Comparison of ENCODE assay signal across 28 cellular contexts in the genomic region with DNA sequence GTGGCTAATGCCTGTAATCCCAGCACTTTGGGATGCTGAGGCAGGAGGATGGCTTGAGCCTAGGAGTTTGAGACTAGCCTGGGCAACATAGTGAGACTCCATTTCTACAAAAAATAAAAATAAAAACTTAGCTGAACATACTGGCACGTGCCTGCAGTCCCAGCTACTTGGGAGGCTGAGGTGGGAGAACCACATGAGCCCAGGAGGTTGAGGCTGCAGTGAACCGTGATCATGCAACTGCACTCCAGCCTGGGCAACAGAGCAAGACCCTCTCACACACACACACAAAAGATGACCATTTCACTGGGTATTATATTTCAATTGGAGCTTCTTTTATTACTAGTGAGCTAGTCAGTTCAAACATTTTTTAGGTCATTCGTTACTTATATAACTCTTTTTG.
"Had no signal": no experiment of that assay in that cellular context is flagged by ENCODE, and none has a peak within 500 bp of the region (broad histone marks: within the 10 kb centered on the region; RNA-seq: fewer than 3 reads in every experiment).

No MANE protein-coding gene starts in this region.

- H3K36me3 Mint-ChIP-seq: stimulated activated effector memory CD8-positive, alpha-beta T cell treated with anti-CD3 and anti-CD28 coated beads, Interleukin-12 subunit alpha, Interleukin-12 subunit beta, amount 100 ng/mL, for 72 hours; stimulated activated memory B cell treated with anti-CD40 and anti-IgM and Interleukin-4, amounts not matched to agents 10 μg/mL and 1 μg/mL and 100 μg/mL, for 72 hours; stimulated activated naive B cell treated with anti-CD40 and anti-IgM and Interleukin-4, amounts not matched to agents 10 μg/mL and 1 μg/mL and 100 μg/mL, for 72 hours; type B pancreatic cell had no signal

- H3K36me3 ChIP-seq: stomach, suprapubic skin, thoracic aorta, thyroid gland, tibial artery, tibial nerve, transverse colon, upper lobe of left lung, upper lobe of right lung, uterus, vagina had no signal

- ATAC-seq: stimulated activated effector memory CD8-positive, alpha-beta T cell treated with anti-CD3 and anti-CD28 coated beads, Interleukin-12 subunit alpha, Interleukin-12 subunit beta, amount 100 ng/mL, for 72 hours; stimulated activated memory B cell treated with anti-CD40 and anti-IgM and Interleukin-4, amounts not matched to agents 10 μg/mL and 1 μg/mL and 100 μg/mL, for 72 hours; stimulated activated naive B cell treated with anti-CD40 and anti-IgM and Interleukin-4, amounts not matched to agents 10 μg/mL and 1 μg/mL and 100 μg/mL, for 72 hours; stimulated activated naive CD8-positive, alpha-beta T cell treated with anti-CD3 and anti-CD28 coated beads, Interleukin-15, amount 100 ng/mL, for 72 hours; stimulated activated naive CD8-positive, alpha-beta T cell treated with anti-CD3 and anti-CD28 coated beads, Interleukin-15, Interleukin-2, amounts not matched to agents 100 U/mL and 50 U/mL, for 24 hours; upper lobe of right lung had no signal

- H3K27ac ChIP-seq: stomach, suprapubic skin, testis, thoracic aorta, thyroid gland, tibial artery, tibial nerve, transverse colon, upper lobe of left lung, upper lobe of right lung, uterus, vagina had no signal

- H3K9me3 Mint-ChIP-seq: stimulated activated effector memory CD8-positive, alpha-beta T cell treated with anti-CD3 and anti-CD28 coated beads, Interleukin-12 subunit alpha, Interleukin-12 subunit beta, amount 100 ng/mL, for 72 hours; stimulated activated memory B cell treated with anti-CD40 and anti-IgM and Interleukin-4, amounts not matched to agents 10 μg/mL and 1 μg/mL and 100 μg/mL, for 72 hours; stimulated activated naive B cell treated with anti-CD40 and anti-IgM and Interleukin-4, amounts not matched to agents 10 μg/mL and 1 μg/mL and 100 μg/mL, for 72 hours; stimulated activated naive CD8-positive, alpha-beta T cell treated with anti-CD3 and anti-CD28 coated beads, Interleukin-15, amount 100 ng/mL, for 72 hours; stimulated activated naive CD8-positive, alpha-beta T cell treated with anti-CD3 and anti-CD28 coated beads, Interleukin-15, Interleukin-2, amounts not matched to agents 100 ng/mL and 50 ng/mL, for 24 hours; type B pancreatic cell had no signal

- H3K4me1 Mint-ChIP-seq: stimulated activated effector memory CD8-positive, alpha-beta T cell treated with anti-CD3 and anti-CD28 coated beads, Interleukin-12 subunit alpha, Interleukin-12 subunit beta, amount 100 ng/mL, for 72 hours; stimulated activated memory B cell treated with anti-CD40 and anti-IgM and Interleukin-4, amounts not matched to agents 10 μg/mL and 1 μg/mL and 100 μg/mL, for 72 hours; stimulated activated naive B cell treated with anti-CD40 and anti-IgM and Interleukin-4, amounts not matched to agents 10 μg/mL and 1 μg/mL and 100 μg/mL, for 72 hours; stimulated activated naive CD8-positive, alpha-beta T cell treated with anti-CD3 and anti-CD28 coated beads, Interleukin-15, amount 100 ng/mL, for 72 hours had no signal

- DNase-seq: stimulated activated CD4-positive, alpha-beta T cell treated with anti-CD3 and anti-CD28 coated beads, Interleukin-2, amount 100 ng/mL, for 48 hours; stimulated activated CD4-positive, alpha-beta T cell treated with anti-CD3 and anti-CD28 coated beads, Interleukin-4, amount 100 ng/mL, for 1 hour; stimulated activated CD4-positive, alpha-beta T cell treated with anti-CD3 and anti-CD28 coated beads, Interleukin-4, amount 100 ng/mL, for 24 hours; stimulated activated CD4-positive, alpha-beta T cell treated with anti-CD3 and anti-CD28 coated beads, Interleukin-4, amount 100 ng/mL, for 4 hours; stimulated activated CD8-positive, alpha-beta memory T cell treated with anti-CD3 and anti-CD28 coated beads, Interleukin-4, amount 100 ng/mL, for 48 hours; stimulated activated naive B cell treated with anti-CD40 and anti-IgM and Interleukin-4, amounts not matched to agents 10 μg/mL and 1 μg/mL and 100 μg/mL, for 72 hours; stimulated activated naive CD4-positive, alpha-beta T cell; stimulated activated naive CD4-positive, alpha-beta T cell treated with Interleukin-2 at 50 U/mL for 16 hours; stimulated activated naive CD8-positive, alpha-beta T cell treated with anti-CD3 and anti-CD28 coated beads, Interleukin-15, amount 100 ng/mL, for 72 hours; stimulated activated naive CD8-positive, alpha-beta T cell treated with anti-CD3 and anti-CD28 coated beads, Interleukin-15, Interleukin-2, amounts not matched to agents 100 U/mL and 50 U/mL, for 24 hours; stomach; substantia nigra; testis; thyroid gland; tibial artery; transverse colon; trophoblast cell; upper lobe of left lung; upper lobe of right lung; uterus had no signal

- H3K4me3 Mint-ChIP-seq: stimulated activated effector memory CD8-positive, alpha-beta T cell treated with anti-CD3 and anti-CD28 coated beads, Interleukin-12 subunit alpha, Interleukin-12 subunit beta, amount 100 ng/mL, for 72 hours; stimulated activated memory B cell treated with anti-CD40 and anti-IgM and Interleukin-4, amounts not matched to agents 10 μg/mL and 1 μg/mL and 100 μg/mL, for 72 hours; stimulated activated naive B cell treated with anti-CD40 and anti-IgM and Interleukin-4, amounts not matched to agents 10 μg/mL and 1 μg/mL and 100 μg/mL, for 72 hours; stimulated activated naive CD8-positive, alpha-beta T cell treated with anti-CD3 and anti-CD28 coated beads, Interleukin-15, amount 100 ng/mL, for 72 hours; stimulated activated naive CD8-positive, alpha-beta T cell treated with anti-CD3 and anti-CD28 coated beads, Interleukin-15, Interleukin-2, amounts not matched to agents 100 ng/mL and 50 ng/mL, for 24 hours; type B pancreatic cell had no signal

- H3K27ac Mint-ChIP-seq: stimulated activated effector memory CD8-positive, alpha-beta T cell treated with anti-CD3 and anti-CD28 coated beads, Interleukin-12 subunit alpha, Interleukin-12 subunit beta, amount 100 ng/mL, for 72 hours; stimulated activated memory B cell treated with anti-CD40 and anti-IgM and Interleukin-4, amounts not matched to agents 10 μg/mL and 1 μg/mL and 100 μg/mL, for 72 hours; stimulated activated naive B cell treated with anti-CD40 and anti-IgM and Interleukin-4, amounts not matched to agents 10 μg/mL and 1 μg/mL and 100 μg/mL, for 72 hours; stimulated activated naive CD8-positive, alpha-beta T cell treated with anti-CD3 and anti-CD28 coated beads, Interleukin-15, amount 100 ng/mL, for 72 hours; stimulated activated naive CD8-positive, alpha-beta T cell treated with anti-CD3 and anti-CD28 coated beads, Interleukin-15, Interleukin-2, amounts not matched to agents 100 ng/mL and 50 ng/mL, for 24 hours; type B pancreatic cell had no signal

- H3K4me1 ChIP-seq: stomach, suprapubic skin, testis, thyroid gland, tibial artery, tibial nerve, transverse colon, upper lobe of left lung, upper lobe of right lung, uterus, vagina had no signal

- H3K9me3 ChIP-seq: stomach, suprapubic skin, testis, thoracic aorta, thyroid gland, tibial artery, tibial nerve, transverse colon, upper lobe of left lung, upper lobe of right lung, uterus, vagina had no signal

- H3K4me3 ChIP-seq: stomach, suprapubic skin, testis, thoracic aorta, thyroid gland, tibial artery, tibial nerve, transverse colon, upper lobe of left lung, upper lobe of right lung, uterus, vagina had no signal
